In the genomic region with DNA sequence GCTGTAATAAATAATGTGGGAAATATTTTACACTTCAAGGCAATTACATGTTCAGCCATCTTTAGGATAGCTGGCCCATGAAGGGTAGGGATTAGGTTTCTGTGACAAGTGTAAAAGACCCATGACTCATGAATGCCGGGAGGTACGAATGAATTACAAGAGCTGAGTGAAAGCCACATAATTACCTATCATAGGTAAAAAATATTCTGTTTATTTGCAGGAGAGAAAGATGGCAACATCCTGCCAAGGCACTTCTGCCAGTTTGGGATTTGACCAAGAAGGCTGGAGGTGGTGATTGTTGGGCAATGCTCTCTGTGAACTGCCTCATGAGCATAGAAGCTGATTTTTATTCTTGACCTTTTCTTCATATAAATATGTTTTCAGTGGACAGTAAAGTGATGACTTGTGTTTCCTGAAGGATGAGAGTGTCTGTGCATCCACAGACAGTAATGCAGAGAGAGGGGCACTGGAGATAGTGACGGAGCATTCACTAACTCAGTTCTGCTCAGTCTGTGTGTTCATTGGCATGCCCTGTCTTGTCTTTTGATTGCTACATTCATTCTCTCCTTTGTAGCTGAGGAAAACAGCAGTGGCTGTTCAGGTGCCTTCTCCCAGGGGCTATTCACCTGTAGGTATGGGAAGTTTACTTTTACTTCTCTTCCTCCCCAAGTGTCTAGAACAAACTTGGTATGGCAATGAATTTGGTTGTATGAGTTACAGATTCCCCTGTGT, we compare ENCODE assay signal across 26 cellular contexts.
DNase-seq lines count a peak whose midpoint lies in the region; ATAC-seq and TF ChIP-seq lines count a peak whose summit lies in the region.
"Had no signal": no experiment of that assay in that cellular context is flagged by ENCODE, and none has a peak within 500 bp of the region (broad histone marks: within the 10 kb centered on the region; RNA-seq: fewer than 3 reads in every experiment).

No MANE protein-coding gene starts in this region.

- intact Hi-C loops in Caco-2 (cut with micrococcal nuclease; ENCODE audit: unreplicated experiment) = no loop called here

- no peaks in the 10 kb centered on the region for H3K27me3 ChIP-seq in Caco-2 (replicated peaks; ENCODE audit: control insufficient read depth, insufficient read depth, low read length)
- H3K27me3 ChIP-seq: transverse colon had no signal

- H3K36me3 Mint-ChIP-seq in Caco-2 (ENCODE audit: insufficient read depth, unreplicated experiment) = no peaks in the 10 kb centered on the region
- H3K36me3 Mint-ChIP-seq: CD8-positive, alpha-beta T cell had no signal

- no peaks in the 10 kb centered on the region for H3K4me1 ChIP-seq in Caco-2
- H3K4me1 ChIP-seq: lower lobe of right lung, transverse colon had no signal

- ATAC-seq in HG02678 (IDR thresholded peaks at IDR 0.05; ENCODE audit: unreplicated experiment) = no peak
- ATAC-seq: CD8-positive, alpha-beta T cell; lower lobe of right lung; natural killer cell; Panc1 had no signal

- no peak overlapping the region for H3K27ac ChIP-seq in RWPE1
- H3K27ac ChIP-seq: KMS-11, lower lobe of right lung, transverse colon, VCaP had no signal

- H3K9me3 ChIP-seq in Caco-2 = no peaks in the 10 kb centered on the region
- H3K9me3 ChIP-seq: lower lobe of right lung, transverse colon had no signal

- H3K9me3 Mint-ChIP-seq in Caco-2 (ENCODE audit: unreplicated experiment) = no peaks in the 10 kb centered on the region
- H3K9me3 Mint-ChIP-seq: activated T-cell treated with anti-CD3 and anti-CD28 coated beads, Interleukin-2, amount 50 U/mL, for 24 hours; CD8-positive, alpha-beta T cell had no signal

- TF ChIP-seq CTCF in RWPE1 (conservative IDR thresholded peaks at IDR 0.05; ENCODE audit: low read depth) (no peak), Caco-2 (IDR thresholded peaks at IDR 0.05; ENCODE audit: insufficient read depth in 1 of 2, low read depth in 1 of 2, low read length in 1 of 2, severe bottlenecking in 1 of 2, unreplicated experiment in 1 of 2) (no peak)

- POLR2A ChIA-PET in RWPE1 (lab: Yijun Ruan, JAX; ENCODE audit: low non-redundant PET) = no interaction called here
- POLR2A ChIA-PET in Caco-2 (lab: Charles Lee) = no interaction called here

- H3K4me3 ChIP-seq in Caco-2 (ENCODE audit: low read depth, low read length) = no peak overlapping the region
- H3K4me3 ChIP-seq: lower lobe of right lung, transverse colon had no signal

- CTCF ChIA-PET in RWPE1 (lab: Yijun Ruan, JAX) (interaction anchor here (0.7 kb wide), 1 partner anchor 664 kb away, joined by 4 read pairs; no protein-coding TSS in a partner anchor), Caco-2 (lab: Charles Lee) (no interaction called here)

- no peak overlapping the region for H3K4me3 Mint-ChIP-seq in Caco-2 (ENCODE audit: unreplicated experiment)
- H3K4me3 Mint-ChIP-seq: activated T-cell treated with anti-CD3 and anti-CD28 coated beads, Interleukin-2, amount 50 U/mL, for 24 hours; CD8-positive, alpha-beta T cell; natural killer cell had no signal

- in situ Hi-C loops in G401 (cut with HindIII; ENCODE audit: low sequenced_read_pairs) = no loop called here

- H3K27ac Mint-ChIP-seq in Caco-2 (ENCODE audit: unreplicated experiment) = no peak overlapping the region
- H3K27ac Mint-ChIP-seq: activated T-cell treated with anti-CD3 and anti-CD28 coated beads, Interleukin-2, amount 50 U/mL, for 24 hours; CD8-positive, alpha-beta T cell; natural killer cell had no signal

- peaks cover 2% of the 10 kb centered on the region for H3K27me3 Mint-ChIP-seq in Caco-2 (ENCODE audit: insufficient read depth, unreplicated experiment)
- H3K27me3 Mint-ChIP-seq: activated T-cell treated with anti-CD3 and anti-CD28 coated beads, Interleukin-2, amount 50 U/mL, for 24 hours had no signal

- DNase-seq in DMS53 treated with DMSO at 0.1 percent for 48 hours (lab: John Stamatoyannopoulos, UW; ENCODE audit: unreplicated experiment) = peak; percentile 32
- DNase-seq in NCI-H1105 (lab: John Stamatoyannopoulos, UW) = peak; percentile 43
- DNase-seq in RWPE1 (ENCODE audit: low spot score) = peak; percentile 21
- peak; percentile 35 for DNase-seq in kidney tubule cell (ENCODE audit: low spot score)
- DNase-seq in Caco-2 = no peak
- no peak for DNase-seq in G401 (ENCODE audit: low spot score)
- no peak for DNase-seq in activated T-cell treated with anti-CD3 and anti-CD28 coated beads, Interleukin-2, amount 50 U/mL, for 1 hour
- DNase-seq: activated CD4-positive, alpha-beta T cell treated with anti-CD3 and anti-CD28 coated beads for 48 hours; activated CD8-positive, alpha-beta memory T cell treated with anti-CD3 and anti-CD28 coated beads for 24 hours; activated gamma-delta T cell treated with Interleukin-2 at 50 U/mL for 16 hours; activated T-cell treated with anti-CD3 and anti-CD28 coated beads, Interleukin-2, amount 50 U/mL, for 24 hours; CD8-positive, alpha-beta T cell; islet precursor cell; lower lobe of right lung; natural killer cell; NCI-H1930; NCI-H510A; SIG-M5; stimulated activated CD8-positive, alpha-beta memory T cell treated with anti-CD3 and anti-CD28 coated beads, Interleukin-4, amount 100 ng/mL, for 48 hours; SW 1271; T-helper 9 cell; transverse colon had no signal

- H3K4me1 Mint-ChIP-seq in Caco-2 (ENCODE audit: low read depth, unreplicated experiment) = no peaks in the 10 kb centered on the region
- H3K4me1 Mint-ChIP-seq: natural killer cell had no signal

- no peaks in the 10 kb centered on the region for H3K36me3 ChIP-seq in Caco-2 (ENCODE audit: control insufficient read depth, insufficient read depth, low read length)
- H3K36me3 ChIP-seq: lower lobe of right lung, transverse colon had no signal

- no TSS peak for BruUV-seq in Caco-2 (replicated peaks; lab: Mats Ljungman, UMichigan)

Comparison
In these comparisons a context has a peak if more than half of its experiments do, and no peak if none do; other contexts are left out.
1. DNase-seq: peak in DMS53 treated with DMSO at 0.1 percent for 48 hours (single experiment), NCI-H1105 (single experiment), RWPE1 (single experiment) and kidney tubule cell (single experiment); none in Caco-2 (0 of 2), G401 (single experiment) and activated T-cell treated with anti-CD3 and anti-CD28 coated beads, Interleukin-2, amount 50 U/mL, for 1 hour (single experiment).